Comparison of ENCODE assay signal across 8 cellular contexts in the genomic region with DNA sequence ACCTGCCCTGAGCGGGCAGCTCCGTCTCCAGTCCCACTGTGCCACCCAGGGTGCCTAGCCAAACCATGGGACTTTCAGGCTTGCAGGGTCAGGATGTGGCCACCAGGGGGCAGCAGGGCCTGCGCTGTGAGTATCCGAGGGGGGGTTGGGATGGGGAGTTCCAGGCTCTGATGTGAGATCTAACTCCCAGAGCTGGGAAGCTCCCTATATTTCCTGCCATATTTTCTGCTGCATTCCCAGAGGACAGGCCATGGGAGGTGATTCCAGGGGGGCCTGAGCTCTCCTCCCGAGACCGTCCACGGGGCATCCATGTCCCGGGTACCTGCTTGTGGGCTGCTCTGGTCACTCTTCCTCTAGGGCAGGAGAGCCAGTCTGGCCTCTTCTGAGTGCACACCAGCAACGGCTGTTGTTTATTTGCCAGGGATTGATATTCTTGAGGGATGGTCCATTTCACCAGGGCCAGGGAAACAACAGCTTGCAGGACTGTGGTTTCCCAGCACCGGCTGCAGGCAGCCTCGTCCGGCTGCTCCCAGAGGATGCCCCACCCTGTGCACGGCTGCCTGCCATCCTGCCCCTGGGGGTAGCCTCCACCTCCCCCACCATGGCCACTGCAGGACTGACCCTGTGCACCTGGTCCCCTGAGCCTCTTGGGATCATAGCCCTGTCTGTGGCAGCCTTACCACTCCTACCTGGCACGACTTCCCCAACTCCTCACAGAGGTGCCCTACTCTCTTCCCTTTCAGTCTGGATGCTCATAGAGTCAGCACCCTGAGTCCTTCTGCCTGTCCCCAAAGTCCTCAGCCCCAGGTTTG.
DNase-seq lines count a peak whose midpoint lies in the region; ATAC-seq and FAIRE-seq lines count a peak whose summit lies in the region.

No MANE protein-coding gene starts in this region.

- peak; percentile 85 for FAIRE-seq in GM18507 (lab: Jason Lieb, UNC)

- peaks cover 12 to 14% of the 10 kb centered on the region in 2 donors for H3K4me1 Mint-ChIP-seq in effector memory CD8-positive, alpha-beta T cell (ENCODE audit: low read depth in 2 of 2)

- H3K9me3 Mint-ChIP-seq in effector memory CD8-positive, alpha-beta T cell = no peaks in the 10 kb centered on the region

- H3K36me3 Mint-ChIP-seq in effector memory CD8-positive, alpha-beta T cell (ENCODE audit: insufficient read depth) = no peaks in the 10 kb centered on the region

- in situ Hi-C loops in ACHN (cut with HindIII; ENCODE audit: low pct_ligation_motif_present, low pct_unique_long_range_greater_than_20kb, low sequenced_read_pairs) = no loop called here

- peaks cover 9 to 34% of the 10 kb centered on the region in 2 donors for H3K27me3 Mint-ChIP-seq in effector memory CD8-positive, alpha-beta T cell

- peak; percentile 81 for ATAC-seq in effector memory CD8-positive, alpha-beta T cell (replicated peaks)

- peak overlapping the region; percentile 42 to 78 for H3K27ac Mint-ChIP-seq in effector memory CD8-positive, alpha-beta T cell

- peak overlapping the region; percentile 64 to 71 for H3K4me3 Mint-ChIP-seq in effector memory CD8-positive, alpha-beta T cell

- peak; percentile 65 for DNase-seq in ACHN
- DNase-seq in GM18507 (ENCODE audit: extremely low spot score, insufficient read length, low read depth) = peak; percentile 64
- DNase-seq in NCI-H524 (lab: John Stamatoyannopoulos, UW) = peak; percentile 81 to 94
- DNase-seq in activated CD8-positive, alpha-beta memory T cell treated with anti-CD3 and anti-CD28 coated beads for 48 hours (ENCODE audit: low read depth in 2 of 3, low spot score in 2 of 3) = peak in 2 of 3 experiments; percentile 59 to 70
- peak; percentile 71 to 76 (median 74) for DNase-seq in effector memory CD8-positive, alpha-beta T cell
- DNase-seq in middle frontal gyrus (ENCODE audit: extremely low spot score, low spot score) = peak; percentile 54
- peak; percentile 59 to 62 for DNase-seq in stimulated activated CD8-positive, alpha-beta memory T cell treated with anti-CD3 and anti-CD28 coated beads, Interleukin-2, amount 100 ng/mL, for 48 hours (ENCODE audit: low read depth in 2 of 2)
- DNase-seq in NCI-H1048 (lab: John Stamatoyannopoulos, UW) = no peak
